12 cellular contexts compared by ENCODE assay signal in the genomic region with DNA sequence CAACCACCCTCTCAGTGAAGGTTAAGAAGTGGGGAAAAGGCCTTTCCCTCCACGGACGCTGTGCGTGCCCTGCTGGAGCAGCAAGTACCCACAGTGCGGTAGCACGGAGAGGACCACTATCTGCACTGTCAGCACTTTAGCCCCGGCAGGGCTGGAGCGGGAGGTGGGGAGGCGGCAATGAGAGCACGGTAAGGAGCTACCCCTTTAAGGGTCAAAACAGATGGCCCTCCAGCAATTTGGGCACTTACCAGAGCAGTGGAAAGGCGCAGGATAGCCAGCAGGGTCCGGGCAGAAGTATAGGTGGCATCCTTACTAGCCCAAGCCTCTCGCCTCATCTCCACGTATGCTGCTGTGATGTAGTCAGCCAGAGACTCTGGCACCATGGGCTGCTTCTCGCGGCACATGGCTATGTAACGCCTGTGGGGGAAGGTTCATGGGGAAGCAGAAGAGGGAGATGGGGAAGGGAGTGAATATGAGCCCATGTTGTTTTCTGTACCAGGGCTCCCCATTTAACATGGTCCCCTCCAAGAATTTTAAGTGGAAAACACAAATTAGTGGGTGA. TPM values are rescaled to one million over a fixed set of nuclear protein-coding genes. Genes with fewer than 3 reads are reported as not detected.
DNase-seq lines count a peak whose midpoint lies in the region; TF ChIP-seq lines count a peak whose summit lies in the region.
"Had no signal": no experiment of that assay in that cellular context is flagged by ENCODE, and none has a peak within 500 bp of the region (broad histone marks: within the 10 kb centered on the region; RNA-seq: fewer than 3 reads in every experiment).

No MANE protein-coding gene starts in this region.

- H3K4me3 ChIP-seq in ectodermal cell (ENCODE audit: insufficient read depth, low read depth, low read length), result no peak overlapping the region
- H3K4me3 ChIP-seq: gastrocnemius medialis, HAP-1 had no signal

- peaks cover 12% of the 10 kb centered on the region for H3K4me1 ChIP-seq in ectodermal cell (ENCODE audit: control insufficient read depth, insufficient read depth, low read length)
- H3K4me1 ChIP-seq: HAP-1 had no signal

- H3K27ac ChIP-seq in 22Rv1 (peak overlapping the region; percentile 82), ectodermal cell (ENCODE audit: insufficient read depth, low read depth, low read length, poor library complexity, severe bottlenecking) (peak overlapping the region; percentile 13)

- TF ChIP-seq POLR2A in GM19193 (IDR thresholded peaks at IDR 0.05; ENCODE audit: extremely low read depth, insufficient read depth, insufficient read length), result peak; percentile 36

- TF ChIP-seq CTCF in 22Rv1 (IDR thresholded peaks at IDR 0.05), result no peak

- peaks cover 74% of the 10 kb centered on the region for H3K36me3 ChIP-seq in ectodermal cell (ENCODE audit: control insufficient read depth, insufficient read depth, low read length)

- WGBS in ectodermal cell, 2 experiments, result 94 to 97% methylated on average over 16 of the region's 16 CpGs

- DNase-seq in effector CD8-positive, alpha-beta T cell (lab: John Stamatoyannopoulos, UW), result no peak
- DNase-seq in superior temporal gyrus (ENCODE audit: extremely low spot score), result no peak
- DNase-seq in activated effector memory CD4-positive, alpha-beta T cell treated with anti-CD3 and anti-CD28 coated beads, Interleukin-2, amount 50 U/mL, for 16 hours, result no peak
- DNase-seq: activated CD4-positive, alpha-beta T cell treated with anti-CD3 and anti-CD28 coated beads for 1 hour; activated T-cell treated with anti-CD3 and anti-CD28 coated beads, Interleukin-2, amount 50 U/mL, for 72 hours; stimulated activated CD4-positive, alpha-beta T cell treated with anti-CD3 and anti-CD28 coated beads, Interleukin-4, amount 100 ng/mL, for 4 hours; stimulated activated naive CD4-positive, alpha-beta T cell treated with Interleukin-2 at 50 U/mL for 16 hours had no signal

- no peaks in the 10 kb centered on the region for H3K27me3 ChIP-seq in ectodermal cell (ENCODE audit: control insufficient read depth, insufficient read depth, low read length, poor library complexity, severe bottlenecking)
- H3K27me3 ChIP-seq: gastrocnemius medialis had no signal

- no peaks in the 10 kb centered on the region for H3K9me3 ChIP-seq in ectodermal cell (ENCODE audit: control insufficient read depth, low read length)
- H3K9me3 ChIP-seq: gastrocnemius medialis, HAP-1 had no signal

RNA-seq across cellular contexts. Expression of a gene that starts 5.2 kb away (rescaled TPM):
- polyA plus RNA-seq in ectodermal cell (2013, experiment 1 of 4), result 124 TPM
- 133 TPM for polyA plus RNA-seq in ectodermal cell (2013, experiment 2 of 4)
- polyA plus RNA-seq in ectodermal cell (2013, experiment 3 of 4), result 92.4 TPM
- polyA plus RNA-seq in ectodermal cell (2013, experiment 4 of 4), result 105 TPM

RNA-seq across cellular contexts. Expression of a gene that starts 7.2 kb away (rescaled TPM):
- 319 TPM for polyA plus RNA-seq in ectodermal cell (2013, experiment 1 of 4)
- polyA plus RNA-seq in ectodermal cell (2013, experiment 2 of 4), result 332 TPM
- 241 TPM for polyA plus RNA-seq in ectodermal cell (2013, experiment 3 of 4)
- 242 TPM for polyA plus RNA-seq in ectodermal cell (2013, experiment 4 of 4)

RNA-seq across cellular contexts. Expression of a gene that starts 7.4 kb away (rescaled TPM):
- 22.0 TPM for polyA plus RNA-seq in ectodermal cell (2013, experiment 1 of 4)
- 22.2 TPM for polyA plus RNA-seq in ectodermal cell (2013, experiment 2 of 4)
- polyA plus RNA-seq in ectodermal cell (2013, experiment 3 of 4), result 17.3 TPM
- 21.1 TPM for polyA plus RNA-seq in ectodermal cell (2013, experiment 4 of 4)

RNA-seq across cellular contexts. Expression of a gene that starts 12.5 kb away (rescaled TPM):
- 62.3 TPM for polyA plus RNA-seq in ectodermal cell (2013, experiment 1 of 4)
- 63.8 TPM for polyA plus RNA-seq in ectodermal cell (2013, experiment 2 of 4)
- polyA plus RNA-seq in ectodermal cell (2013, experiment 3 of 4), result 54.9 TPM
- polyA plus RNA-seq in ectodermal cell (2013, experiment 4 of 4), result 63.2 TPM

RNA-seq across cellular contexts. Expression of a gene that starts 25.2 kb away (rescaled TPM):
- polyA plus RNA-seq in ectodermal cell (2013, experiment 1 of 4), result 107 TPM
- 100.0 TPM for polyA plus RNA-seq in ectodermal cell (2013, experiment 2 of 4)
- polyA plus RNA-seq in ectodermal cell (2013, experiment 3 of 4), result 79.1 TPM
- polyA plus RNA-seq in ectodermal cell (2013, experiment 4 of 4), result 86.3 TPM
